ENCODE assay signal across 9 cellular contexts in the genomic region with DNA sequence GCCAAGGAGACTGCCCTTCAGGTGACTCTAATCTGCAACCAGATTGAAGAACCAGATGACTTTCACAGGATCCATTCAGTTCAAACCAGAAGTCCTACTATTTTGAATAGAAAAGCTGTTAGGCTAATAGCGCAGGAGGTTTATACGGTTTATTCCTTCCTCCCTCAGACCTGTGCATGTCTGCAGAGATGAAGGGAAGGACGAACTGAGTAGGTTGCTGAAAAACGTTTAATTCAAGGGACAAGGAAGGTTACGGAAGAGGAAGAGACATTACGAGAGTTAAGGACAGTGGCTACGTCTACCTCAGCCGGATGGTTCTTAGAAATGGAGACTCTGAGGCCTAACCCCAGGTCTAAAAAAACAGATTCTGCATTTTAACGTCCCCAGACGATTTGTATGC. TPM values are rescaled to one million over a fixed set of nuclear protein-coding genes. Genes with fewer than 3 reads are reported as not detected.
A peak's percentile ranks its signal among the peaks of the same experiment; 100 is the strongest.
DNase-seq lines count a peak whose midpoint lies in the region; ATAC-seq and TF ChIP-seq lines count a peak whose summit lies in the region.
"Had no signal": no experiment of that assay in that cellular context is flagged by ENCODE, and none has a peak within 500 bp of the region (broad histone marks: within the 10 kb centered on the region; RNA-seq: fewer than 3 reads in every experiment).

No MANE protein-coding gene starts in this region.

- peaks cover 92% of the 10 kb centered on the region for H3K79me2 ChIP-seq in Loucy (ENCODE audit: insufficient read depth, low read length)
- H3K79me2 ChIP-seq in neural cell (replicated peaks; ENCODE audit: insufficient read depth, low read length): peaks cover 33% of the 10 kb centered on the region

- peak overlapping the region in 3 of 7 donors; percentile 60 to 94 (median 62) for H3K27ac Mint-ChIP-seq in CD4-positive, alpha-beta memory T cell
- H3K27ac Mint-ChIP-seq in stimulated activated naive B cell treated with anti-CD40 and anti-IgM and Interleukin-4, amounts not matched to agents 10 μg/mL and 1 μg/mL and 100 μg/mL, for 72 hours: no peak overlapping the region
- H3K27ac Mint-ChIP-seq: T-helper 1 cell treated with Interleukin-12 subunit alpha and Interleukin-12 subunit beta and Interleukin-4 antibody, amounts not matched to agents 30 μg/mL and 1 μg/mL, for 36 hours had no signal

- H4K20me1 ChIP-seq in Loucy (ENCODE audit: insufficient read depth, low read length, poor library complexity, severe bottlenecking) (peaks cover 45% of the 10 kb centered on the region), neural cell (ENCODE audit: insufficient read depth) (no peaks in the 10 kb centered on the region)

- H3K4me3 ChIP-seq in CD4-positive, alpha-beta memory T cell (ENCODE audit: low read length in 2 of 2): peak overlapping the region in 1 of 2 donors; percentile 100
- H3K4me3 ChIP-seq in Loucy (ENCODE audit: low read length, poor library complexity, severe bottlenecking): peak overlapping the region; percentile 98
- H3K4me3 ChIP-seq in choroid plexus epithelial cell (ENCODE audit: low read depth, low read length): peak overlapping the region; percentile 76
- H3K4me3 ChIP-seq in neural cell (ENCODE audit: low read length): peak overlapping the region; percentile 87

- intact Hi-C loops in CD4-positive, alpha-beta memory T cell (cut with micrococcal nuclease): loop anchor here (10.0 kb wide), 1 partner anchor 1234 kb away; a partner anchor contains a TSS

- H3K4me1 ChIP-seq in CD4-positive, alpha-beta memory T cell (ENCODE audit: insufficient read depth, low read length): peaks cover 34% of the 10 kb centered on the region
- H3K4me1 ChIP-seq in Loucy (ENCODE audit: insufficient read depth, low read length, poor library complexity, severe bottlenecking): peaks cover 63% of the 10 kb centered on the region

- no peak for DNase-seq in CD4-positive, alpha-beta memory T cell
- DNase-seq in choroid plexus epithelial cell (ENCODE audit: low read depth) (no peak), mucosa of gallbladder (ENCODE audit: low spot score) (no peak), pons (ENCODE audit: low spot score) (no peak)
- DNase-seq in stimulated activated naive B cell treated with anti-CD40 and anti-IgM and Interleukin-4, amounts not matched to agents 10 μg/mL and 1 μg/mL and 100 μg/mL, for 72 hours: no peak

- peaks cover 25 to 28% (median 28%) of the 10 kb centered on the region in 4 donors for H3K4me1 Mint-ChIP-seq in CD4-positive, alpha-beta memory T cell
- peaks cover 14 to 16% of the 10 kb centered on the region in 2 donors for H3K4me1 Mint-ChIP-seq in stimulated activated naive B cell treated with anti-CD40 and anti-IgM and Interleukin-4, amounts not matched to agents 10 μg/mL and 1 μg/mL and 100 μg/mL, for 72 hours

- H3F3A ChIP-seq in Loucy (ENCODE audit: low read depth) (no peaks in the 10 kb centered on the region), neural cell (ENCODE audit: insufficient read depth, low read length, poor library complexity, severe bottlenecking) (no peaks in the 10 kb centered on the region)

- TF ChIP-seq EP300 in neural cell (conservative IDR thresholded peaks at IDR 0.05; ENCODE audit: poor library complexity, severe bottlenecking): no peak

- H3K36me3 Mint-ChIP-seq in CD4-positive, alpha-beta memory T cell: peaks cover 18 to 19% of the 10 kb centered on the region in 2 donors
- peaks cover 23 to 25% of the 10 kb centered on the region in 2 donors for H3K36me3 Mint-ChIP-seq in stimulated activated naive B cell treated with anti-CD40 and anti-IgM and Interleukin-4, amounts not matched to agents 10 μg/mL and 1 μg/mL and 100 μg/mL, for 72 hours

- no peaks in the 10 kb centered on the region for H3K9me3 ChIP-seq in CD4-positive, alpha-beta memory T cell (ENCODE audit: control insufficient read depth in 1 of 2, low read length in 2 of 2)
- H3K9me3 ChIP-seq in Loucy (ENCODE audit: insufficient read depth, low read depth, low read length): no peaks in the 10 kb centered on the region
- no peaks in the 10 kb centered on the region for H3K9me3 ChIP-seq in neural cell (ENCODE audit: low read length)

- H2AFZ ChIP-seq in Loucy (ENCODE audit: low read length) (peak overlapping the region; percentile 96), neural cell (ENCODE audit: low read depth, low read length) (no peak overlapping the region)

- H3K4me3 Mint-ChIP-seq in CD4-positive, alpha-beta memory T cell: no peak overlapping the region
- peak overlapping the region in 1 of 2 donors; percentile 61 for H3K4me3 Mint-ChIP-seq in stimulated activated naive B cell treated with anti-CD40 and anti-IgM and Interleukin-4, amounts not matched to agents 10 μg/mL and 1 μg/mL and 100 μg/mL, for 72 hours
- H3K4me3 Mint-ChIP-seq: T-helper 1 cell treated with Interleukin-12 subunit alpha and Interleukin-12 subunit beta and Interleukin-4 antibody, amounts not matched to agents 30 μg/mL and 1 μg/mL, for 36 hours had no signal

- H3K9me2 ChIP-seq in Loucy (replicated peaks; ENCODE audit: low read depth, low read length) (no peaks in the 10 kb centered on the region), neural cell (ENCODE audit: insufficient read depth, low read length) (no peaks in the 10 kb centered on the region)

- no peaks in the 10 kb centered on the region for H3K9me3 Mint-ChIP-seq in CD4-positive, alpha-beta memory T cell
- H3K9me3 Mint-ChIP-seq in stimulated activated naive B cell treated with anti-CD40 and anti-IgM and Interleukin-4, amounts not matched to agents 10 μg/mL and 1 μg/mL and 100 μg/mL, for 72 hours: no peaks in the 10 kb centered on the region
- H3K9me3 Mint-ChIP-seq: T-helper 1 cell treated with Interleukin-12 subunit alpha and Interleukin-12 subunit beta and Interleukin-4 antibody, amounts not matched to agents 30 μg/mL and 1 μg/mL, for 36 hours had no signal

- ATAC-seq in stimulated activated naive B cell treated with anti-CD40 and anti-IgM and Interleukin-4, amounts not matched to agents 10 μg/mL and 1 μg/mL and 100 μg/mL, for 72 hours (replicated peaks): no peak
- ATAC-seq in GM21381 (IDR thresholded peaks at IDR 0.05; ENCODE audit: unreplicated experiment): no peak

- H3K4me2 ChIP-seq in Loucy (ENCODE audit: low read depth, low read length, poor library complexity, severe bottlenecking) (peak overlapping the region; percentile 83), neural cell (ENCODE audit: low read length) (peak overlapping the region; percentile 68)

- peak overlapping the region; percentile 91 for H3K27ac ChIP-seq in CD4-positive, alpha-beta memory T cell (ENCODE audit: low read depth, low read length)
- H3K27ac ChIP-seq in neural cell (ENCODE audit: low read length): no peak overlapping the region

- H3K27me3 Mint-ChIP-seq in CD4-positive, alpha-beta memory T cell: no peaks in the 10 kb centered on the region
- H3K27me3 Mint-ChIP-seq in stimulated activated naive B cell treated with anti-CD40 and anti-IgM and Interleukin-4, amounts not matched to agents 10 μg/mL and 1 μg/mL and 100 μg/mL, for 72 hours: no peaks in the 10 kb centered on the region

- POLR2A ChIA-PET in CD4-positive, alpha-beta memory T cell (lab: Charles Lee; ENCODE audit: partially characterized antibody): interaction anchor here (0.6 to 3.4 kb wide), 6 partner anchors 15 to 83 kb away, joined by 3 to 47 read pairs (median 15); a partner anchor contains a TSS

- no peaks in the 10 kb centered on the region for H3K27me3 ChIP-seq in CD4-positive, alpha-beta memory T cell (ENCODE audit: insufficient read depth, low read length)
- H3K27me3 ChIP-seq in Loucy (ENCODE audit: insufficient read depth, low read length, poor library complexity, severe bottlenecking) (peaks cover 4% of the 10 kb centered on the region), neural cell (ENCODE audit: insufficient read depth, low read depth, low read length) (no peaks in the 10 kb centered on the region)

- TF ChIP-seq RAD21 in neural cell (conservative IDR thresholded peaks at IDR 0.05): no peak

- CTCF ChIA-PET in CD4-positive, alpha-beta memory T cell (lab: Charles Lee; ENCODE audit: partially characterized antibody): no interaction called here

- H3K9ac ChIP-seq in Loucy (ENCODE audit: low read depth, low read length, poor library complexity, severe bottlenecking) (peak overlapping the region; percentile 99), neural cell (ENCODE audit: low read length) (peak overlapping the region; percentile 16)

- no peak for TF ChIP-seq CTCF in Loucy (conservative IDR thresholded peaks at IDR 0.05; ENCODE audit: low read length)
- TF ChIP-seq CTCF in choroid plexus epithelial cell (conservative IDR thresholded peaks at IDR 0.05; ENCODE audit: low read depth, low read length): no peak
- TF ChIP-seq CTCF in neural cell (IDR thresholded peaks at IDR 0.05; ENCODE audit: poor library complexity, severe bottlenecking): no peak

- H3K36me3 ChIP-seq in CD4-positive, alpha-beta memory T cell (ENCODE audit: insufficient read depth, low read length): peaks cover 11% of the 10 kb centered on the region
- H3K36me3 ChIP-seq in Loucy (ENCODE audit: insufficient read depth, low read length): peaks cover 31% of the 10 kb centered on the region; the same call in 1 of the 2 replicates
- H3K36me3 ChIP-seq in neural cell (ENCODE audit: insufficient read depth, low read length): no peaks in the 10 kb centered on the region

TF ChIP-seq in neural cell, 6 proteins besides CTCF, POLR2A, EP300 and RAD21 (continues in another document):
- no peak for TF ChIP-seq MXI1 (conservative IDR thresholded peaks at IDR 0.05; ENCODE audit: poor library complexity, severe bottlenecking)
- TF ChIP-seq SMC3 (conservative IDR thresholded peaks at IDR 0.05; ENCODE audit: poor library complexity): no peak
- TF ChIP-seq TAF1 (IDR thresholded peaks at IDR 0.05; ENCODE audit: low read depth): no peak
- TF ChIP-seq EZH2 (IDR thresholded peaks at IDR 0.05; ENCODE audit: borderline replicate concordance, insufficient read depth, low read length, poor library complexity, severe bottlenecking): no peak

RNA-seq across cellular contexts. Expression of a gene that starts 1.0 kb away (rescaled TPM):
- total RNA-seq in CD4-positive, alpha-beta memory T cell: 1 to 10 TPM; 1.3 to 1.7 TPM
- 1 to 10 TPM in 1 of 2 donors, under 1 TPM in 1; 0.81 to 2.8 TPM for polyA plus RNA-seq in CD4-positive, alpha-beta memory T cell
- 2.5 and 4.7 TPM in 2 replicates for polyA plus RNA-seq in neural cell
- 6.6 and 9.0 TPM in 2 replicates for polyA minus RNA-seq in neural cell
- total RNA-seq in mucosa of gallbladder: 4.6 TPM

RNA-seq across cellular contexts. Expression of a gene that starts 1.4 kb away (rescaled TPM):
- total RNA-seq in CD4-positive, alpha-beta memory T cell: 10 to 100 TPM; 50.1 to 55.3 TPM
- 10 to 100 TPM; 40.9 to 48.0 TPM for polyA plus RNA-seq in CD4-positive, alpha-beta memory T cell
- 19.6 and 24.0 TPM in 2 replicates for polyA plus RNA-seq in neural cell
- polyA minus RNA-seq in neural cell: 42.1 and 47.1 TPM in 2 replicates
- total RNA-seq in mucosa of gallbladder: 24.1 TPM

RNA-seq across cellular contexts. Expression of a gene that starts 21.0 kb away (rescaled TPM):
- total RNA-seq in CD4-positive, alpha-beta memory T cell: 10 to 100 TPM; 10.8 to 10.9 TPM
- 1 to 10 TPM; 3.3 to 4.9 TPM for polyA plus RNA-seq in CD4-positive, alpha-beta memory T cell
- polyA plus RNA-seq in neural cell: 0.56 TPM in 1 of 2 replicates, not detected in the other
- 0.23 TPM in 1 of 2 replicates, not detected in the other for polyA minus RNA-seq in neural cell
- 2.0 TPM for total RNA-seq in mucosa of gallbladder

RNA-seq across cellular contexts. Expression of a gene that starts 32.3 kb away (rescaled TPM):
- 10 to 100 TPM; 28.7 to 32.0 TPM for total RNA-seq in CD4-positive, alpha-beta memory T cell
- polyA plus RNA-seq in CD4-positive, alpha-beta memory T cell: 10 to 100 TPM; 38.7 to 38.8 TPM
- polyA plus RNA-seq in neural cell: 6.6 and 7.3 TPM in 2 replicates
- polyA minus RNA-seq in neural cell: 6.6 and 8.5 TPM in 2 replicates
- 72.9 TPM for total RNA-seq in mucosa of gallbladder
